8 cellular contexts compared by ENCODE assay signal in the genomic region with DNA sequence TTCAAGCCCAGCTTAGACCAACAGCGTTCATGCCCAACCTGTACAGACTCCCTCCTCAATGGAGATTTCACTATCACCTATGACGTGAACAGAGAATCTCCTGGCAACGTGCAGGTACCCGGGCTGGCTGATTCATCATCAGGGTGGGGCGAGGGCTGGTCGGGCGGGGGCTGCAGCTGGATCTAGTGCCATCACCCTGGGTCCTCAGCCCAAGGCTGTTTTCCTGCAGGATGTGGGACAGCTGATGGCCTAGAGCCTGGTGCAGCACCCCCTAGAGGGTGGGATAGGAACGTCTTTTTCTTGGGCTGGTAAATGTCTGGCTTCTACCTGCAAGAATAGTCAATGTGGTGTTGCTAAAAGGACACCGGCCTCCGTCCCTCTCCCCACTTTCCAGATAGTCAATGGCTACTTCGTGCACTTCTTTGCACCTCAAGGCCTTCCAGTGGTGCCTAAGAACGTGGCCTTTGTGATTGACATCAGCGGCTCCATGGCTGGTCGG. TPM values are rescaled to one million over a fixed set of nuclear protein-coding genes. Genes with fewer than 3 reads are reported as not detected.
DNase-seq lines count a peak whose midpoint lies in the region; ATAC-seq lines count a peak whose summit lies in the region.

No MANE protein-coding gene starts in this region.

- H3K9ac ChIP-seq in BLaER1 treated with 17β-estradiol and CSF1 and Interleukin-3, amounts not matched to agents 10 nM and 100 nM: no peak overlapping the region

- no peaks in the 10 kb centered on the region for H3K36me3 Mint-ChIP-seq in activated CD4-positive, alpha-beta memory T cell treated with anti-CD3 and anti-CD28 coated beads, Interleukin-2, amount 10 ng/mL, durations not matched to agents 7 days and 5 days (ENCODE audit: low read depth)
- no peaks in the 10 kb centered on the region for H3K36me3 Mint-ChIP-seq in stimulated activated memory B cell treated with anti-CD40 and anti-IgM and Interleukin-4, amounts not matched to agents 10 μg/mL and 1 μg/mL and 100 μg/mL, for 72 hours

- no peaks in the 10 kb centered on the region for H3K27me3 Mint-ChIP-seq in activated CD4-positive, alpha-beta memory T cell treated with anti-CD3 and anti-CD28 coated beads, Interleukin-2, amount 10 ng/mL, durations not matched to agents 7 days and 5 days
- peaks cover 6% of the 10 kb centered on the region for H3K27me3 Mint-ChIP-seq in stimulated activated memory B cell treated with anti-CD40 and anti-IgM and Interleukin-4, amounts not matched to agents 10 μg/mL and 1 μg/mL and 100 μg/mL, for 72 hours

- H3K27ac ChIP-seq in BLaER1 treated with 17β-estradiol and CSF1 and Interleukin-3, amounts not matched to agents 10 nM and 100 nM: peak overlapping the region in 3 of 11 experiments; percentile 7 to 46 (median 35); a peak in 1 of 22 replicates

- no peaks in the 10 kb centered on the region for H3K4me1 Mint-ChIP-seq in activated CD4-positive, alpha-beta memory T cell treated with anti-CD3 and anti-CD28 coated beads, Interleukin-2, amount 10 ng/mL, durations not matched to agents 7 days and 5 days
- H3K4me1 Mint-ChIP-seq in stimulated activated memory B cell treated with anti-CD40 and anti-IgM and Interleukin-4, amounts not matched to agents 10 μg/mL and 1 μg/mL and 100 μg/mL, for 72 hours: no peaks in the 10 kb centered on the region

- H3K27me3 ChIP-seq in BLaER1 treated with 17β-estradiol and CSF1 and Interleukin-3, amounts not matched to agents 10 nM and 100 nM: no peaks in the 10 kb centered on the region

- H3K4me1 ChIP-seq in BLaER1 treated with 17β-estradiol and CSF1 and Interleukin-3, amounts not matched to agents 10 nM and 100 nM: peaks cover 15 to 75% (median 49%) of the 10 kb centered on the region in 10 experiments

- no peaks in the 10 kb centered on the region for H3K36me3 ChIP-seq in BLaER1 treated with 17β-estradiol and CSF1 and Interleukin-3, amounts not matched to agents 10 nM and 100 nM

- H3K4me2 ChIP-seq in BLaER1 treated with 17β-estradiol and CSF1 and Interleukin-3, amounts not matched to agents 10 nM and 100 nM: peak overlapping the region in 6 of 11 experiments; percentile 3 to 40 (median 28); a peak in 5 of 22 replicates

- H3K4me3 ChIP-seq in BLaER1 treated with 17β-estradiol and CSF1 and Interleukin-3, amounts not matched to agents 10 nM and 100 nM: no peak overlapping the region

- no peaks in the 10 kb centered on the region for H3K9me3 Mint-ChIP-seq in activated CD4-positive, alpha-beta memory T cell treated with anti-CD3 and anti-CD28 coated beads, Interleukin-2, amount 10 ng/mL, durations not matched to agents 7 days and 5 days
- H3K9me3 Mint-ChIP-seq in stimulated activated memory B cell treated with anti-CD40 and anti-IgM and Interleukin-4, amounts not matched to agents 10 μg/mL and 1 μg/mL and 100 μg/mL, for 72 hours: no peaks in the 10 kb centered on the region

- H3K4me3 Mint-ChIP-seq in activated CD4-positive, alpha-beta memory T cell treated with anti-CD3 and anti-CD28 coated beads, Interleukin-2, amount 10 ng/mL, durations not matched to agents 7 days and 5 days: no peak overlapping the region
- no peak overlapping the region for H3K4me3 Mint-ChIP-seq in stimulated activated memory B cell treated with anti-CD40 and anti-IgM and Interleukin-4, amounts not matched to agents 10 μg/mL and 1 μg/mL and 100 μg/mL, for 72 hours

- CTCF ChIA-PET in activated CD4-positive, alpha-beta memory T cell treated with anti-CD3 and anti-CD28 coated beads, Interleukin-2, amount 10 ng/mL, durations not matched to agents 7 days and 5 days (lab: Charles Lee): interaction anchor here (1.0 to 1.5 kb wide), 5 partner anchors 9 to 94 kb away, joined by 3 to 6 read pairs (median 3); partner anchors contain the start of gene NEK4

- no peaks in the 10 kb centered on the region for H4K20me1 ChIP-seq in BLaER1 treated with 17β-estradiol and CSF1 and Interleukin-3, amounts not matched to agents 10 nM and 100 nM

- DNase-seq in GM19240 (ENCODE audit: insufficient read length, low spot score) (peak; percentile 50), kidney tubule cell (ENCODE audit: low spot score) (peak; percentile 37), DMS153 (lab: John Stamatoyannopoulos, UW) (no peak), SIG-M5 (lab: John Stamatoyannopoulos, UW) (no peak)
- peak; percentile 29 for DNase-seq in activated CD4-positive, alpha-beta memory T cell treated with anti-CD3 and anti-CD28 coated beads, Interleukin-2, amount 10 ng/mL, durations not matched to agents 7 days and 5 days

- ATAC-seq in stimulated activated memory B cell treated with anti-CD40 and anti-IgM and Interleukin-4, amounts not matched to agents 10 μg/mL and 1 μg/mL and 100 μg/mL, for 72 hours: no peak
- no peak for ATAC-seq in HG02610 (IDR thresholded peaks at IDR 0.05; ENCODE audit: unreplicated experiment)

- no peak overlapping the region for H3K27ac Mint-ChIP-seq in activated CD4-positive, alpha-beta memory T cell treated with anti-CD3 and anti-CD28 coated beads, Interleukin-2, amount 10 ng/mL, durations not matched to agents 7 days and 5 days
- no peak overlapping the region for H3K27ac Mint-ChIP-seq in stimulated activated memory B cell treated with anti-CD40 and anti-IgM and Interleukin-4, amounts not matched to agents 10 μg/mL and 1 μg/mL and 100 μg/mL, for 72 hours

- no peaks in the 10 kb centered on the region for H3K9me3 ChIP-seq in BLaER1 treated with 17β-estradiol and CSF1 and Interleukin-3, amounts not matched to agents 10 nM and 100 nM (replicated peaks in 1 of 11)

- POLR2A ChIA-PET in activated CD4-positive, alpha-beta memory T cell treated with anti-CD3 and anti-CD28 coated beads, Interleukin-2, amount 10 ng/mL, durations not matched to agents 7 days and 5 days (lab: Charles Lee): no interaction called here

RNA-seq across cellular contexts. Expression of gene ITIH3, which starts 4.4 kb away (rescaled TPM):
- total RNA-seq in activated CD4-positive, alpha-beta memory T cell treated with anti-CD3 and anti-CD28 coated beads, Interleukin-2, amount 10 ng/mL, durations not matched to agents 7 days and 5 days: not detected

RNA-seq across cellular contexts. Expression of gene ITIH1, which starts 21.6 kb away (rescaled TPM):
- not detected for total RNA-seq in activated CD4-positive, alpha-beta memory T cell treated with anti-CD3 and anti-CD28 coated beads, Interleukin-2, amount 10 ng/mL, durations not matched to agents 7 days and 5 days

RNA-seq across cellular contexts. Expression of gene NEK4, which starts 28.3 kb away (rescaled TPM):
- 10 to 100 TPM; 17.8 to 19.1 TPM for total RNA-seq in activated CD4-positive, alpha-beta memory T cell treated with anti-CD3 and anti-CD28 coated beads, Interleukin-2, amount 10 ng/mL, durations not matched to agents 7 days and 5 days

RNA-seq across cellular contexts. Expression of gene ITIH4, which starts 31.4 kb away (rescaled TPM):
- 10 to 100 TPM; 16.0 to 16.2 TPM for total RNA-seq in activated CD4-positive, alpha-beta memory T cell treated with anti-CD3 and anti-CD28 coated beads, Interleukin-2, amount 10 ng/mL, durations not matched to agents 7 days and 5 days

RNA-seq across cellular contexts. Expression of gene MUSTN1, which starts 35.8 kb away (rescaled TPM):
- total RNA-seq in activated CD4-positive, alpha-beta memory T cell treated with anti-CD3 and anti-CD28 coated beads, Interleukin-2, amount 10 ng/mL, durations not matched to agents 7 days and 5 days: 1 to 10 TPM; 3.3 to 4.4 TPM

Comparison
In these comparisons a context has a peak if more than half of its experiments do, and no peak if none do; other contexts are left out.
1. DNase-seq: peak in GM19240 (single experiment), activated CD4-positive, alpha-beta memory T cell treated with anti-CD3 and anti-CD28 coated beads, Interleukin-2, amount 10 ng/mL, durations not matched to agents 7 days and 5 days (single experiment) and kidney tubule cell (single experiment); none in DMS153 (single experiment) and SIG-M5 (single experiment).